ENCODE assay signal across 10 cellular contexts in the genomic region with DNA sequence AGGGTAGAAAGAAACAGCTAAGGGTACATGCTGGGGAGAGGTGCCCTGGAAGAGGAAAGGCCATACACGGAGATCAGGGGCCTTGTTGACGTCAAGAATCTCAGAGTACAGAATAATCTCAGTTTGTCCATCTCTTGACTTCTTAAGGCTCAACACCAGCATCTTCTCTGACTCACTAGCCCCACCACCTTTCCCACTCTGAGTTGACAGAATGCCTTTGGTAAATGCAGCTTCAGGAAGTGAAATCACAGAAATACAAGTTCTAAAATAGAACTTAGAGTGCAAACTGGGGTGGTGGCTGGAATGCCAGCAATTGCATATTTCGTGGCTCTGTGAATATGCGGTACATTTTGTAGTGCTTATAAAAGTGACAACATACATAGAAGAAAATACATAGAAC. TPM values are rescaled to one million over a fixed set of nuclear protein-coding genes. Genes with fewer than 3 reads are reported as not detected.
DNase-seq lines count a peak whose midpoint lies in the region; ATAC-seq and TF ChIP-seq lines count a peak whose summit lies in the region.
"Had no signal": no experiment of that assay in that cellular context is flagged by ENCODE, and none has a peak within 500 bp of the region (broad histone marks: within the 10 kb centered on the region; RNA-seq: fewer than 3 reads in every experiment).

No MANE protein-coding gene starts in this region.

- no peak overlapping the region for H3K27ac ChIP-seq in CD8-positive, alpha-beta memory T cell (ENCODE audit: low read depth, low read length)
- H3K27ac ChIP-seq in HUES64 (ENCODE audit: low read depth, low read length) (no peak overlapping the region), body of pancreas (no peak overlapping the region)
- H3K27ac ChIP-seq: prostate gland had no signal

- intact Hi-C loops in body of pancreas (cut with DNase I), result loop anchor here (10.0 kb wide), 1 partner anchor 131 kb away; no protein-coding TSS in a partner anchor

- no peak for DNase-seq in CD8-positive, alpha-beta memory T cell
- DNase-seq in amniotic epithelial cell (ENCODE audit: low read depth), result peak; percentile 40
- DNase-seq in naive thymus-derived CD8-positive, alpha-beta T cell, result no peak
- no peak for DNase-seq in NCI-H748 (lab: John Stamatoyannopoulos, UW; ENCODE audit: unreplicated experiment)
- DNase-seq in dedifferentiated amniotic fluid mesenchymal stem cell (ENCODE audit: extremely low spot score), result no peak
- no peak for DNase-seq in body of pancreas
- DNase-seq: NCI-H2171 treated with DMSO at 0.1 percent for 48 hours had no signal

- H3K4me3 ChIP-seq in CD8-positive, alpha-beta memory T cell (ENCODE audit: low read length), result peak overlapping the region; percentile 78
- peak overlapping the region; percentile 100 for H3K4me3 ChIP-seq in HUES64 (ENCODE audit: low read length)
- H3K4me3 ChIP-seq in body of pancreas, result no peak overlapping the region

- H3K36me3 ChIP-seq in CD8-positive, alpha-beta memory T cell (ENCODE audit: insufficient read depth, low read length), result no peaks in the 10 kb centered on the region
- H3K36me3 ChIP-seq in HUES64 (ENCODE audit: insufficient read depth, low read length) (peaks cover 11% of the 10 kb centered on the region; the same call in 1 of the 2 replicates), body of pancreas (replicated peaks in 1 of 2; ENCODE audit: insufficient read depth in 1 of 2, low read depth in 2 of 2) (no peaks in the 10 kb centered on the region)
- H3K36me3 ChIP-seq: prostate gland had no signal

- no peak for TF ChIP-seq CTCF in body of pancreas (IDR thresholded peaks at IDR 0.05)

- POLR2A ChIA-PET in CD8-positive, alpha-beta memory T cell (lab: Charles Lee), result no interaction called here
- POLR2A ChIA-PET in naive thymus-derived CD8-positive, alpha-beta T cell (lab: Charles Lee), result no interaction called here

- peaks cover 53% of the 10 kb centered on the region for H3K4me1 ChIP-seq in CD8-positive, alpha-beta memory T cell (ENCODE audit: insufficient read depth, low read length)
- peaks cover 10% of the 10 kb centered on the region; the same call in 1 of the 2 replicates for H3K4me1 ChIP-seq in HUES64 (ENCODE audit: insufficient read depth, low read length)
- H3K4me1 ChIP-seq in body of pancreas, result peaks cover 47% of the 10 kb centered on the region

- peaks cover 57 to 72% (median 72%) of the 10 kb centered on the region in 3 donors for H3K4me1 Mint-ChIP-seq in CD8-positive, alpha-beta memory T cell
- peaks cover 35 to 67% (median 63%) of the 10 kb centered on the region in 4 donors for H3K4me1 Mint-ChIP-seq in naive thymus-derived CD8-positive, alpha-beta T cell

- peaks cover 1 to 7% of the 10 kb centered on the region in 2 donors for H3K27me3 Mint-ChIP-seq in CD8-positive, alpha-beta memory T cell
- H3K27me3 Mint-ChIP-seq in naive thymus-derived CD8-positive, alpha-beta T cell, result peaks cover 0 to 10% (median 0%) of the 10 kb centered on the region in 5 donors

- H3K27me3 ChIP-seq in CD8-positive, alpha-beta memory T cell (ENCODE audit: insufficient read depth, low read length, poor library complexity, severe bottlenecking), result no peaks in the 10 kb centered on the region
- H3K27me3 ChIP-seq in HUES64 (ENCODE audit: insufficient read depth, low read length), result no peaks in the 10 kb centered on the region
- H3K27me3 ChIP-seq in body of pancreas, result no peaks in the 10 kb centered on the region

- H3K9me3 ChIP-seq in CD8-positive, alpha-beta memory T cell (ENCODE audit: low read length), result no peaks in the 10 kb centered on the region
- H3K9me3 ChIP-seq in HUES64 (ENCODE audit: insufficient read depth, low read depth, low read length), result no peaks in the 10 kb centered on the region
- H3K9me3 ChIP-seq in body of pancreas, result no peaks in the 10 kb centered on the region
- H3K9me3 ChIP-seq: prostate gland had no signal

- CTCF ChIA-PET in CD8-positive, alpha-beta memory T cell (lab: Charles Lee), result interaction anchor here (1.0 to 1.5 kb wide), 3 partner anchors 39 to 570 kb away, joined by 3 to 4 read pairs (median 4); partner anchors contain the start of genes ARV1 and TTC13

- H3K36me3 Mint-ChIP-seq in CD8-positive, alpha-beta memory T cell, result peaks cover 0 to 32% (median 10%) of the 10 kb centered on the region in 3 donors
- H3K36me3 Mint-ChIP-seq in naive thymus-derived CD8-positive, alpha-beta T cell, result peaks cover 0 to 23% (median 2%) of the 10 kb centered on the region in 3 donors

- peak overlapping the region; percentile 95 to 99 (median 98) for H3K4me3 Mint-ChIP-seq in CD8-positive, alpha-beta memory T cell
- H3K4me3 Mint-ChIP-seq in naive thymus-derived CD8-positive, alpha-beta T cell, result peak overlapping the region; percentile 76 to 100 (median 96)

- WGBS in HUES64, result 57% methylated on average over 4 of the region's 4 CpGs
- WGBS in body of pancreas, 2 donors, result 49 to 67% methylated on average over 4 of the region's 4 CpGs

- H3K27ac Mint-ChIP-seq in CD8-positive, alpha-beta memory T cell, result peak overlapping the region in 1 of 8 donors; percentile 76
- H3K27ac Mint-ChIP-seq in naive thymus-derived CD8-positive, alpha-beta T cell, result peak overlapping the region in 3 of 10 donors; percentile 30 to 84 (median 43)

- no peak for ATAC-seq in naive thymus-derived CD8-positive, alpha-beta T cell
- ATAC-seq in activated CD4-positive, CD25-positive, alpha-beta regulatory T cell treated with anti-CD3 and anti-CD28 coated beads, Interleukin-2, amount 50 U/mL, for 24 hours, result no peak
- ATAC-seq in body of pancreas, result no peak

- H3K9me3 Mint-ChIP-seq in CD8-positive, alpha-beta memory T cell, result no peaks in the 10 kb centered on the region
- no peaks in the 10 kb centered on the region for H3K9me3 Mint-ChIP-seq in naive thymus-derived CD8-positive, alpha-beta T cell

- H3K9ac ChIP-seq in HUES64 (ENCODE audit: low read depth, low read length), result no peak overlapping the region

- TF ChIP-seq POLR2A in body of pancreas (IDR thresholded peaks at IDR 0.05), result no peak

RNA-seq across cellular contexts. Expression of gene COG2, which starts 1.6 kb away (rescaled TPM):
- 10 to 100 TPM; 45.0 to 47.5 TPM for total RNA-seq in CD8-positive, alpha-beta memory T cell
- polyA plus RNA-seq in CD8-positive, alpha-beta memory T cell, result 35.0 TPM
- 22.9 TPM for polyA plus RNA-seq in HUES64 (2013, experiment 1 of 2)
- polyA plus RNA-seq in HUES64 (2013, experiment 2 of 2), result 24.3 TPM
- 10 to 100 TPM; 48.0 to 50.2 TPM for total RNA-seq in naive thymus-derived CD8-positive, alpha-beta T cell
- polyA plus RNA-seq in naive thymus-derived CD8-positive, alpha-beta T cell, result 10 to 100 TPM; 30.4 to 40.4 (median 30.8) TPM
- 10 to 100 TPM; 13.7 to 26.0 TPM for total RNA-seq in body of pancreas

Comparison
In these comparisons a context has a peak if more than half of its experiments do, and no peak if none do; other contexts are left out.
1. H3K4me3 ChIP-seq: peak in CD8-positive, alpha-beta memory T cell (single experiment) and HUES64 (single experiment); none in body of pancreas (0 of 2).